In the genomic region with DNA sequence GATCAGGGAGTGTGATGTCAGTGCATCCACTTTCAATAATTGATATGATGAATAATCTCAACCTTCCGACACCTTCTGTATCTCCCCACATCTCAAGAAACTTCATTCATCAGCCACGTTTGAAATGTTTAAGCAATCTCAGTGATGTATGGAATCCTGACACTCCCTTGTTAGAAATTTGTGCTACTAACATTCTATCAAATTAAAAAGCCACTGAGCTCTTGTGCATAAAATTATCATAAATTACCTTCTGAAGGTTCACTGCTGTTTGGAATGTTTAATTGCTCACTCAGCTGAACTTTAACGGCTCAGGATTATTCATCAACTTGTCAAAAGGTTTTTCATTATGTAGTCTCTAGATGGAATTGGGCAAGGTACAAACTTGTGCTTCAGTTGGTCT, we compare ENCODE assay signal across 16 cellular contexts.
DNase-seq lines count a peak whose midpoint lies in the region; ATAC-seq, FAIRE-seq and TF ChIP-seq lines count a peak whose summit lies in the region.
"Had no signal": no experiment of that assay in that cellular context is flagged by ENCODE, and none has a peak within 500 bp of the region (broad histone marks: within the 10 kb centered on the region; RNA-seq: fewer than 3 reads in every experiment).

No MANE protein-coding gene starts in this region.

- CTCF ChIA-PET in AG04449 (lab: Yijun Ruan, JAX) = no interaction called here
- CTCF ChIA-PET in CD4-positive, alpha-beta memory T cell (lab: Charles Lee; ENCODE audit: partially characterized antibody) = no interaction called here

- H3K27me3 ChIP-seq in CD4-positive, alpha-beta memory T cell (ENCODE audit: insufficient read depth, low read length) = no peaks in the 10 kb centered on the region
- no peaks in the 10 kb centered on the region for H3K27me3 ChIP-seq in heart right ventricle

- H3K4me3 ChIP-seq in AG04449 (ENCODE audit: low read depth, low read length) = no peak overlapping the region
- H3K4me3 ChIP-seq in kidney (ENCODE audit: low read length in 2 of 2) = peak overlapping the region in 1 of 2 donors; percentile 27
- no peak overlapping the region for H3K4me3 ChIP-seq in CD4-positive, alpha-beta memory T cell (ENCODE audit: low read length in 2 of 2)
- no peak overlapping the region for H3K4me3 ChIP-seq in heart right ventricle
- H3K4me3 ChIP-seq: GM12878, GM23338 had no signal

- no peak for ATAC-seq in HG02852 (IDR thresholded peaks at IDR 0.05; ENCODE audit: unreplicated experiment)
- no peak for ATAC-seq in heart right ventricle
- ATAC-seq: GM12878, GM23338 had no signal

- no peaks in the 10 kb centered on the region for H3K9me3 ChIP-seq in kidney (ENCODE audit: control insufficient read depth in 1 of 2, low read length in 2 of 2)
- no peaks in the 10 kb centered on the region for H3K9me3 ChIP-seq in CD4-positive, alpha-beta memory T cell (ENCODE audit: control insufficient read depth in 1 of 2, low read length in 2 of 2)
- H3K9me3 ChIP-seq in heart right ventricle = no peaks in the 10 kb centered on the region

- peaks cover 0 to 2% (median 0%) of the 10 kb centered on the region in 4 donors for H3K4me1 Mint-ChIP-seq in CD4-positive, alpha-beta memory T cell
- H3K4me1 Mint-ChIP-seq: CD14-positive monocyte, IgD-negative memory B cell had no signal

- no peak overlapping the region for H3K4me3 Mint-ChIP-seq in CD4-positive, alpha-beta memory T cell
- H3K4me3 Mint-ChIP-seq: CD14-positive monocyte, GM23338, IgD-negative memory B cell had no signal

- H3K36me3 Mint-ChIP-seq in CD4-positive, alpha-beta memory T cell = no peaks in the 10 kb centered on the region
- H3K36me3 Mint-ChIP-seq: CD14-positive monocyte, IgD-negative memory B cell had no signal

- H3K36me3 ChIP-seq in kidney (ENCODE audit: control insufficient read depth in 1 of 2, insufficient read depth in 2 of 2, low read length in 2 of 2) (no peaks in the 10 kb centered on the region), heart right ventricle (no peaks in the 10 kb centered on the region)
- H3K36me3 ChIP-seq in CD4-positive, alpha-beta memory T cell (ENCODE audit: insufficient read depth, low read length) = no peaks in the 10 kb centered on the region

- H3K9me3 Mint-ChIP-seq in CD4-positive, alpha-beta memory T cell = peaks cover 0 to 3% (median 0%) of the 10 kb centered on the region in 8 donors

- no peak for TF ChIP-seq CTCF in AG04449 (IDR thresholded peaks at IDR 0.05; ENCODE audit: insufficient read depth, low read length, missing control alignments)
- TF ChIP-seq CTCF in kidney (IDR thresholded peaks at IDR 0.05; ENCODE audit: borderline replicate concordance, extremely low read depth, insufficient read depth) = no peak
- TF ChIP-seq CTCF in heart right ventricle (IDR thresholded peaks at IDR 0.05) = no peak

- peaks cover 4 to 8% of the 10 kb centered on the region in 2 donors for H3K4me1 ChIP-seq in kidney (ENCODE audit: control insufficient read depth in 1 of 2, insufficient read depth in 1 of 2, low read depth in 1 of 2, low read length in 2 of 2)
- H3K4me1 ChIP-seq in CD4-positive, alpha-beta memory T cell (ENCODE audit: insufficient read depth, low read length) = no peaks in the 10 kb centered on the region
- no peaks in the 10 kb centered on the region for H3K4me1 ChIP-seq in heart right ventricle

- intact Hi-C loops in kidney (cut with DNase I) (no loop called here), heart right ventricle (cut with DNase I) (no loop called here)
- intact Hi-C loops in CD4-positive, alpha-beta memory T cell (cut with micrococcal nuclease) = no loop called here

- DNase-seq in AG04449 (ENCODE audit: low read depth, low spot score) (peak; percentile 10), NCI-H226 (peak; percentile 43), kidney (no peak), putamen (ENCODE audit: low spot score) (peak; percentile 48), heart right ventricle (no peak)
- no peak for DNase-seq in activated CD8-positive, alpha-beta memory T cell treated with anti-CD3 and anti-CD28 coated beads for 24 hours
- DNase-seq in CD4-positive, alpha-beta memory T cell = no peak
- DNase-seq: Calu3, DMS 273 treated with DMSO at 0.1 percent for 48 hours, H7 had no signal

- H3K9ac ChIP-seq in kidney (ENCODE audit: low read length in 2 of 2) = no peak overlapping the region

- POLR2A ChIA-PET in AG04449 (lab: Yijun Ruan, JAX) = no interaction called here
- POLR2A ChIA-PET in CD4-positive, alpha-beta memory T cell (lab: Charles Lee; ENCODE audit: partially characterized antibody) = no interaction called here

- peak; percentile 88 for FAIRE-seq in kidney (lab: Jason Lieb, UNC)
- FAIRE-seq: A204.1, GM12878 had no signal

- H3K27ac ChIP-seq in kidney (ENCODE audit: low read depth in 2 of 2, low read length in 2 of 2) (peak overlapping the region in 1 of 2 donors; percentile 23), heart right ventricle (no peak overlapping the region)
- H3K27ac ChIP-seq in CD4-positive, alpha-beta memory T cell (ENCODE audit: low read depth, low read length) = no peak overlapping the region

- 80 to 82% methylated on average over 3 of the region's 3 CpGs for WGBS in heart right ventricle, 2 donors

- H3K27me3 Mint-ChIP-seq in CD4-positive, alpha-beta memory T cell = peaks cover 0 to 1% of the 10 kb centered on the region in 2 donors

- H3K27ac Mint-ChIP-seq in CD4-positive, alpha-beta memory T cell = no peak overlapping the region
- H3K27ac Mint-ChIP-seq: CD14-positive monocyte, GM23338, IgD-negative memory B cell had no signal

Comparison
In these comparisons a context has a peak if more than half of its experiments do, and no peak if none do; other contexts are left out.
1. DNase-seq: peak in AG04449 (single experiment), NCI-H226 (single experiment) and putamen (single experiment); none in kidney (single experiment), activated CD8-positive, alpha-beta memory T cell treated with anti-CD3 and anti-CD28 coated beads for 24 hours (single experiment), CD4-positive, alpha-beta memory T cell (0 of 5) and heart right ventricle (0 of 2).